Comparison of ENCODE assay signal across 8 cellular contexts in genomic region chr5:93579561-93580386, GRCh38. TPM values are rescaled to one million over a fixed set of nuclear protein-coding genes. Genes with fewer than 3 reads are reported as not detected.
DNase-seq lines count a peak whose midpoint lies in the region; ATAC-seq and TF ChIP-seq lines count a peak whose summit lies in the region.

No MANE protein-coding gene starts in this region.

- intact Hi-C loops in body of pancreas (cut with DNase I) = no loop called here

- H3K4me3 ChIP-seq in body of pancreas (peak overlapping the region; percentile 50 to 59), subcutaneous abdominal adipose tissue (ENCODE audit: low read depth in 1 of 5, low read length in 5 of 5) (peak overlapping the region; percentile 81 to 97 (median 88))

- H3K36me3 ChIP-seq in body of pancreas (replicated peaks in 1 of 2; ENCODE audit: insufficient read depth in 1 of 2, low read depth in 2 of 2) (no peaks in the 10 kb centered on the region), subcutaneous abdominal adipose tissue (ENCODE audit: control insufficient read depth in 5 of 5, insufficient read depth in 5 of 5, low read length in 5 of 5) (no peaks in the 10 kb centered on the region)

- H3K27me3 ChIP-seq in body of pancreas (peaks cover 0 to 7% of the 10 kb centered on the region in 2 donors), subcutaneous abdominal adipose tissue (ENCODE audit: control insufficient read depth in 5 of 5, insufficient read depth in 4 of 5, low read length in 5 of 5) (peaks cover 0 to 7% (median 0%) of the 10 kb centered on the region in 5 donors)

- peak; percentile 10 for ATAC-seq in body of pancreas
- no peak for ATAC-seq in HG02610 (IDR thresholded peaks at IDR 0.05; ENCODE audit: unreplicated experiment)

- DNase-seq in EL (peak; percentile 64), LHCN-M2 (ENCODE audit: low read depth) (peak; percentile 54), body of pancreas (peak in 1 of 4 donors; percentile 51), kidney tubule cell (ENCODE audit: low spot score) (peak; percentile 46), NCI-H2196 treated with DMSO at 0.1 percent for 48 hours (lab: John Stamatoyannopoulos, UW; ENCODE audit: unreplicated experiment) (no peak), NCI-H1930 (lab: John Stamatoyannopoulos, UW) (no peak)

- TF ChIP-seq CTCF in body of pancreas (IDR thresholded peaks at IDR 0.05) = no peak

- WGBS in body of pancreas, 2 donors = 1% methylated on average over 80 of the region's 80 CpGs; no CpG with 5 or more reads in 1 of the 2 donors

- H3K4me1 ChIP-seq in body of pancreas (peaks cover 45% of the 10 kb centered on the region), subcutaneous abdominal adipose tissue (ENCODE audit: control insufficient read depth in 5 of 5, insufficient read depth in 5 of 5, low read length in 5 of 5) (peaks cover 2 to 52% (median 41%) of the 10 kb centered on the region in 5 donors)

- TF ChIP-seq POLR2A in body of pancreas (IDR thresholded peaks at IDR 0.05) = no peak

- H3K9ac ChIP-seq in subcutaneous abdominal adipose tissue (ENCODE audit: low read length in 5 of 5) = peak overlapping the region; percentile 36 to 80 (median 77)

- H3K9me3 ChIP-seq in body of pancreas = no peaks in the 10 kb centered on the region
- no peaks in the 10 kb centered on the region for H3K9me3 ChIP-seq in subcutaneous abdominal adipose tissue (ENCODE audit: control insufficient read depth in 5 of 5, low read length in 5 of 5)

- peak overlapping the region in 3 of 4 donors; percentile 39 to 60 (median 50) for H3K27ac ChIP-seq in body of pancreas
- peak overlapping the region; percentile 75 for H3K27ac ChIP-seq in subcutaneous abdominal adipose tissue (ENCODE audit: low read depth, low read length)

RNA-seq across cellular contexts. Expression of gene NR2F1-AS1, which starts 1.2 kb away (rescaled TPM):
- total RNA-seq in LHCN-M2 (2014; rRNA removed) (10.4 and 10.8 TPM in 2 replicates), body of pancreas (1 to 10 TPM; 4.9 to 5.3 TPM)
- 33.4 TPM for polyA plus RNA-seq in LHCN-M2 (2012)

RNA-seq across cellular contexts. Expression of gene NR2F1, which starts 3.2 kb away (rescaled TPM):
- total RNA-seq in LHCN-M2 (2014; rRNA removed) = 16.8 and 17.1 TPM in 2 replicates
- 14.0 TPM for polyA plus RNA-seq in LHCN-M2 (2012)
- total RNA-seq in body of pancreas = 10 to 100 TPM; 16.9 to 33.0 TPM

Comparison
In these comparisons a context has a peak if more than half of its experiments do, and no peak if none do; other contexts are left out.
1. DNase-seq: peak in EL (single experiment), LHCN-M2 (single experiment) and kidney tubule cell (single experiment); none in NCI-H2196 treated with DMSO at 0.1 percent for 48 hours (single experiment) and NCI-H1930 (0 of 2).